Comparison of ENCODE assay signal across 23 cellular contexts in the genomic region with DNA sequence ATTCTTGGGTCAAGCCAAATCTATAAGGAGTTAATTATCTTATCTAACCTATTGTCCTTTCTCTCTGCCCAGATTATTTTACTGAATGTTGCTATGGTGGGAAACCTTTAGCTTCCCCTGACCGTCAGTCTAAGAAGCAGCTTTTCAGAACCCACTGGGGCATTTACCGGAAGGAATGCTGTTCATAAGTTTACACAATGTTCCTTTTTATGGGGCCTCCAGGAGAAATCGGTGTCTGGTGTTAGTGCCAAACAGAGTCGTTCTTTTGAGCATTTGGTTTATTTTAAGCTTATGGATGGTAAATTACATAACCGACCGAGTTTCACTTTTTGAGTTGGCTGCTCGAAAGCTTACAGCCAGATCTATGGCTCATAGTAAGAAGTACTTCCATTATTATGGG.
DNase-seq lines count a peak whose midpoint lies in the region; ATAC-seq lines count a peak whose summit lies in the region.
"Had no signal": no experiment of that assay in that cellular context is flagged by ENCODE, and none has a peak within 500 bp of the region (broad histone marks: within the 10 kb centered on the region; RNA-seq: fewer than 3 reads in every experiment).

No MANE protein-coding gene starts in this region.

- in situ Hi-C loops in SK-MEL-5 (cut with HindIII; ENCODE audit: low pct_unique_long_range_greater_than_20kb, low sequenced_read_pairs) = no loop called here

- peak; percentile 44 to 47 for DNase-seq in NOMO-1 (lab: John Stamatoyannopoulos, UW; ENCODE audit: unreplicated experiment in 2 of 2)
- DNase-seq in SK-MEL-5 (ENCODE audit: low read depth, low spot score) = peak; percentile 63
- peak; percentile 14 for DNase-seq in foreskin melanocyte
- no peak for DNase-seq in stimulated activated CD4-positive, alpha-beta T cell treated with anti-CD3 and anti-CD28 coated beads, Interleukin-4, amount 100 ng/mL, for 1 hour
- DNase-seq in effector CD4-positive, alpha-beta T cell = no peak
- no peak for DNase-seq in DMS79 treated with DMSO at 0.1 percent for 48 hours (lab: John Stamatoyannopoulos, UW)
- DNase-seq: AML-193; CD4-positive, alpha-beta T cell; DMS53; GOT3; HFFc6; Kasumi-1; NCI-H1048; NCI-H1417; NCI-H1694; NCI-H2081; NCI-H2227 treated with DMSO at 0.1 percent for 48 hours; NCI-H526 treated with DMSO at 0.1 percent for 48 hours; Right ventricle myocardium superior; RPMI8226 had no signal

- ATAC-seq in activated CD4-positive, CD25-positive, alpha-beta regulatory T cell treated with anti-CD3 and anti-CD28 coated beads, Interleukin-2, amount 50 U/mL, for 24 hours = no peak
- ATAC-seq: A549, K562 had no signal

Comparison
In these comparisons a context has a peak if more than half of its experiments do, and no peak if none do; other contexts are left out.
1. DNase-seq: peak in NOMO-1 (2 of 2), SK-MEL-5 (single experiment) and foreskin melanocyte (single experiment); none in stimulated activated CD4-positive, alpha-beta T cell treated with anti-CD3 and anti-CD28 coated beads, Interleukin-4, amount 100 ng/mL, for 1 hour (single experiment), effector CD4-positive, alpha-beta T cell (single experiment) and DMS79 treated with DMSO at 0.1 percent for 48 hours (single experiment).